In the genomic region with DNA sequence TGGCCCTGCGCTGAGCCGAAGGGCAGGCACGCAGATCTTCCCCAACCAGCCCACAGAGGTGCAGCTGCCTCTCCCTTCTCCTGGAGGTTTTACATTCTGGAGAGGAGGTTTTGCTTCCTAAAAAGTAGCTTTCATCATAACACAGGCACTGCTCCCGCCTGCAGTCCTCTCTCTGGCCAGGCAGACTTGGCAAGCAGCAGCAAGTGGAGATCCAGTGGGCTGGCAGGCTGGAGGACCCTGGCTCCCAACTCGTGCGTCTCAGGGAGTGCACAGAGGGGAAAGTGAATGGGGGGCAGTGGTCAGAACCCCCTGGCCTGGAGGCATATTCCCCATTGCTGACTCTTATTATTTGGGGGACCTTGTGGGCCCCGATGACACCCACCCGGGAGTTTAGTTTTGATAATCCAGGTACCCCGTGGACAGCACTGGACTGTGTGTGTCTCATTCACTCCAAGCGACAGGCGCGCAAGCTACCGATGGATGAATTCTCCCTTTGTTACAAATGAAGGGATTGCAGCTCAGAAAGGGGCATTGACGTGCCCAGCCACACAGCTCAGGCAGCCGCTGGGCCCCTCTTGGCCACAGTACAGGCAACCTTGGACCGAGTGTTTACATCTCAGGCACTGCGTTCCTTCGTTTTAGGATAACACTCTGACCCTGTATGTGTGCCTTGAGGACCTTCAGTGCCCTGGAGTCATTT, we compare ENCODE assay signal across 25 cellular contexts.
DNase-seq lines count a peak whose midpoint lies in the region; TF ChIP-seq lines count a peak whose summit lies in the region.
"Had no signal": no experiment of that assay in that cellular context is flagged by ENCODE, and none has a peak within 500 bp of the region (broad histone marks: within the 10 kb centered on the region; RNA-seq: fewer than 3 reads in every experiment).

No MANE protein-coding gene starts in this region.

- H3K27me3 ChIP-seq in endodermal cell (ENCODE audit: control insufficient read depth, insufficient read depth, low read length, poor library complexity, severe bottlenecking): no peaks in the 10 kb centered on the region
- H3K27me3 ChIP-seq: BE2C, SJCRH30 had no signal

- no peaks in the 10 kb centered on the region for H3K4me1 ChIP-seq in endodermal cell (ENCODE audit: control insufficient read depth, insufficient read depth, low read length)
- H3K4me1 ChIP-seq: BE2C had no signal

- no peaks in the 10 kb centered on the region for H3K9me3 ChIP-seq in endodermal cell (ENCODE audit: control insufficient read depth, low read length)
- H3K9me3 ChIP-seq: BE2C, SJCRH30 had no signal

- 94 to 95% methylated on average over 14 to 18 of the region's 18 CpGs for WGBS in endodermal cell (ENCODE audit: insufficient coverage in 1 of 2, insufficient read length in 1 of 2), 2 experiments

- H3K4me3 ChIP-seq in endodermal cell (ENCODE audit: low read length): no peak overlapping the region
- H3K4me3 ChIP-seq: PC-9, SJCRH30 had no signal

- H3K27ac Mint-ChIP-seq in endodermal cell: no peak overlapping the region

- no peaks in the 10 kb centered on the region for H3K36me3 ChIP-seq in endodermal cell (ENCODE audit: control insufficient read depth, insufficient read depth, low read length)
- H3K36me3 ChIP-seq: BE2C, SJCRH30 had no signal

- no peaks in the 10 kb centered on the region for H3K27me3 Mint-ChIP-seq in endodermal cell (ENCODE audit: insufficient read depth)

- no peak for TF ChIP-seq CTCF in endodermal cell (conservative IDR thresholded peaks at IDR 0.05)

- H3K27ac ChIP-seq in cingulate gyrus (ENCODE audit: low read depth, low read length): peak overlapping the region; percentile 20
- no peak overlapping the region for H3K27ac ChIP-seq in endodermal cell (ENCODE audit: low read depth, low read length)
- H3K27ac ChIP-seq: 22Rv1, PC-9, SJCRH30 had no signal

- H3K9ac ChIP-seq in endodermal cell (ENCODE audit: extremely low read depth, low read length, poor library complexity, severe bottlenecking): no peak overlapping the region

- H3K4me3 Mint-ChIP-seq in endodermal cell: no peak overlapping the region

- H3K9me3 Mint-ChIP-seq in endodermal cell: peaks cover 4% of the 10 kb centered on the region

- H3K4me1 Mint-ChIP-seq in endodermal cell: no peaks in the 10 kb centered on the region

- DNase-seq in Ammon's horn (ENCODE audit: low spot score) (peak; percentile 84), medulla oblongata (ENCODE audit: extremely low spot score) (peak; percentile 81), putamen (ENCODE audit: low spot score) (peak; percentile 78), cerebellum (ENCODE audit: low spot score) (no peak), endodermal cell (no peak)
- no peak for DNase-seq in stimulated activated CD4-positive, alpha-beta T cell treated with anti-CD3 and anti-CD28 coated beads, Interleukin-4, amount 100 ng/mL, for 1 hour
- DNase-seq in stimulated activated CD4-positive, alpha-beta T cell treated with anti-CD3 and anti-CD28 coated beads, Interleukin-15, amount 100 ng/mL, for 24 hours: no peak
- DNase-seq: BE2C; Calu3; DMS153; DND-41; H7; Karpas-422; MV-4-11; NCI-H1105; NCI-H1436 treated with DMSO at 0.1 percent for 48 hours; NCI-H1930; NCI-H446; NCI-H524 treated with DMSO at 0.1 percent for 48 hours; NCI-H82; NK-92 treated with Interleukin-12 subunit alpha and Interleukin-12 subunit beta, amount 100 ng/mL, for 24 hours; PC-9; SJCRH30 had no signal

- peaks cover under 1% of the 10 kb centered on the region for H3K36me3 Mint-ChIP-seq in endodermal cell (ENCODE audit: low read depth)

Comparison
In these comparisons a context has a peak if more than half of its experiments do, and no peak if none do; other contexts are left out.
1. DNase-seq: peak in Ammon's horn (single experiment), medulla oblongata (single experiment) and putamen (single experiment); none in cerebellum (single experiment), stimulated activated CD4-positive, alpha-beta T cell treated with anti-CD3 and anti-CD28 coated beads, Interleukin-4, amount 100 ng/mL, for 1 hour (single experiment), endodermal cell (single experiment) and stimulated activated CD4-positive, alpha-beta T cell treated with anti-CD3 and anti-CD28 coated beads, Interleukin-15, amount 100 ng/mL, for 24 hours (single experiment).